Comparison of ENCODE assay signal across 8 cellular contexts in genomic region chrX:40107291-40108083, GRCh38. TPM values are rescaled to one million over a fixed set of nuclear protein-coding genes. Genes with fewer than 3 reads are reported as not detected.
DNase-seq lines count a peak whose midpoint lies in the region; ATAC-seq and TF ChIP-seq lines count a peak whose summit lies in the region.

No MANE protein-coding gene starts in this region.

- H3K9me3 Mint-ChIP-seq in IgD-negative memory B cell = peaks cover 0 to 1% (median 0%) of the 10 kb centered on the region in 3 donors
- peaks cover 2% of the 10 kb centered on the region for H3K9me3 Mint-ChIP-seq in glutamatergic neuron (ENCODE audit: unreplicated experiment)
- no peaks in the 10 kb centered on the region for H3K9me3 Mint-ChIP-seq in osteocyte (ENCODE audit: unreplicated experiment)

- H3K27me3 Mint-ChIP-seq in IgD-negative memory B cell (peaks cover 7% of the 10 kb centered on the region), glutamatergic neuron (ENCODE audit: unreplicated experiment) (peaks cover 2% of the 10 kb centered on the region), osteocyte (ENCODE audit: unreplicated experiment) (no peaks in the 10 kb centered on the region)

- peak; percentile 63 for DNase-seq in COR-L47 (lab: John Stamatoyannopoulos, UW)
- DNase-seq in glutamatergic neuron = peak; percentile 52
- DNase-seq in osteocyte (ENCODE audit: extremely low spot score, unreplicated experiment) = no peak
- DNase-seq in hepatic stellate cell (ENCODE audit: low spot score) = no peak
- no peak for DNase-seq in NCI-H1930 (lab: John Stamatoyannopoulos, UW)

- H3K27ac Mint-ChIP-seq in IgD-negative memory B cell (peak overlapping the region in 1 of 3 donors; percentile 92), glutamatergic neuron (ENCODE audit: unreplicated experiment) (no peak overlapping the region), osteocyte (ENCODE audit: unreplicated experiment) (peak overlapping the region; percentile 95)

- no peak for ATAC-seq in HG02885 (IDR thresholded peaks at IDR 0.05; ENCODE audit: poor library complexity, unreplicated experiment)

- H3K4me3 Mint-ChIP-seq in IgD-negative memory B cell (peak overlapping the region; percentile 84 to 94 (median 91)), glutamatergic neuron (ENCODE audit: unreplicated experiment) (peak overlapping the region; percentile 78), osteocyte (ENCODE audit: unreplicated experiment) (peak overlapping the region; percentile 72)

- H3K36me3 Mint-ChIP-seq in IgD-negative memory B cell (no peaks in the 10 kb centered on the region), glutamatergic neuron (ENCODE audit: unreplicated experiment) (no peaks in the 10 kb centered on the region), osteocyte (ENCODE audit: unreplicated experiment) (no peaks in the 10 kb centered on the region)

- TF ChIP-seq CTCF in VCaP (conservative IDR thresholded peaks at IDR 0.05) (no peak), glutamatergic neuron (IDR thresholded peaks at IDR 0.05; ENCODE audit: partially characterized antibody, unreplicated experiment) (no peak), osteocyte (IDR thresholded peaks at IDR 0.05) (no peak)

- H3K4me1 Mint-ChIP-seq in IgD-negative memory B cell (peaks cover 5 to 13% (median 7%) of the 10 kb centered on the region in 3 donors), glutamatergic neuron (ENCODE audit: low read depth, unreplicated experiment) (peaks cover 8% of the 10 kb centered on the region), osteocyte (ENCODE audit: unreplicated experiment) (peaks cover 51% of the 10 kb centered on the region)

- peak overlapping the region; percentile 98 for H3K27ac ChIP-seq in VCaP

RNA-seq across cellular contexts. Expression of gene BCOR, which starts 9.7 kb away (rescaled TPM):
- 10.2 TPM for polyA plus RNA-seq in IgD-negative memory B cell
- total RNA-seq in glutamatergic neuron (ENCODE audit: unreplicated experiment) (59.0 TPM), osteocyte (24.1 and 24.8 TPM in 2 replicates)

Comparison
In these comparisons a context has a peak if more than half of its experiments do, and no peak if none do; other contexts are left out.
1. DNase-seq: peak in COR-L47 (single experiment) and glutamatergic neuron (single experiment); none in osteocyte (single experiment), hepatic stellate cell (single experiment) and NCI-H1930 (0 of 2).
2. Peak in every context shown above with its lines, with median percentiles within 50 percentile points of each other: H3K4me3 Mint-ChIP-seq.